ENCODE assay signal across 24 cellular contexts in the genomic region with DNA sequence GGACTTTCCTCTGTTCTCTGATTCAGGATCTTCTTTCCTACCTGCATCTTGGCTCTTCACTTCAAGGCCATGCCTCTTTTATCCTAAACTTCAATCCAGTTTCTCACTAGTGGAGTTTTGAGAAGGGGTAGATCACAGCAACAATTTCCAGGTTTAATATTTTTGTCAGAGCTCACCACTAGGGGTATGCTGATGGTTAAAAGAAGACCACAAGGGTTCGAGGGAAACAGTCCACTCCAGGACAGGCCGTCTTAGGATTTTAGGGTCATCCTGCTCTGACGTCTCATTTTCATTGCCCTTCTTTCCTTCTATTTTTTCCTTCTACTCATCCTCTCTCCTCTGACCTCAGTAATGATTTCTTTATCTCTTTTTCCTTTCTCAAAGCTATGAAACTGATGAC. TPM values are rescaled to one million over a fixed set of nuclear protein-coding genes. Genes with fewer than 3 reads are reported as not detected.
A peak's percentile ranks its signal among the peaks of the same experiment; 100 is the strongest.
DNase-seq lines count a peak whose midpoint lies in the region; ATAC-seq, FAIRE-seq and TF ChIP-seq lines count a peak whose summit lies in the region.
"Had no signal": no experiment of that assay in that cellular context is flagged by ENCODE, and none has a peak within 500 bp of the region (broad histone marks: within the 10 kb centered on the region; RNA-seq: fewer than 3 reads in every experiment).

No MANE protein-coding gene starts in this region.

- 66% methylated on average over 3 of the region's 3 CpGs for WGBS in GM12878 (ENCODE audit: insufficient coverage, insufficient replicate concordance, low lambda C conversion rate, missing lambda C conversion rate)

- peaks cover 2% of the 10 kb centered on the region for H3K36me3 Mint-ChIP-seq in activated CD4-positive, alpha-beta T cell treated with anti-CD3 and anti-CD28 coated beads for 36 hours (ENCODE audit: low read depth)
- H3K36me3 Mint-ChIP-seq: CD4-positive, CD25-positive, alpha-beta regulatory T cell; naive B cell; stimulated activated effector memory CD8-positive, alpha-beta T cell treated with anti-CD3 and anti-CD28 coated beads, Interleukin-12 subunit alpha, Interleukin-12 subunit beta, amount 100 ng/mL, for 72 hours had no signal

- no peak overlapping the region for H3K4me3 Mint-ChIP-seq in activated CD4-positive, alpha-beta T cell treated with anti-CD3 and anti-CD28 coated beads for 36 hours
- H3K4me3 Mint-ChIP-seq: activated naive CD4-positive, alpha-beta T cell treated with anti-CD3 and anti-CD28 coated beads for 36 hours; CD4-positive, CD25-positive, alpha-beta regulatory T cell; naive B cell; stimulated activated effector memory CD8-positive, alpha-beta T cell treated with anti-CD3 and anti-CD28 coated beads, Interleukin-12 subunit alpha, Interleukin-12 subunit beta, amount 100 ng/mL, for 72 hours had no signal

- H3K27ac Mint-ChIP-seq in activated CD4-positive, alpha-beta T cell treated with anti-CD3 and anti-CD28 coated beads for 36 hours, result peak overlapping the region; percentile 78
- H3K27ac Mint-ChIP-seq: activated naive CD4-positive, alpha-beta T cell treated with anti-CD3 and anti-CD28 coated beads for 36 hours; stimulated activated effector memory CD8-positive, alpha-beta T cell treated with anti-CD3 and anti-CD28 coated beads, Interleukin-12 subunit alpha, Interleukin-12 subunit beta, amount 100 ng/mL, for 72 hours had no signal

- no TSS peak for BruUV-seq in GM12878 (replicated peaks; lab: Mats Ljungman, UMichigan)

- TF ChIP-seq RAD21 in GM12878 (IDR thresholded peaks at IDR 0.05; ENCODE audit: insufficient read depth, low read depth, low read length), result no peak

- no peaks in the 10 kb centered on the region for H4K20me1 ChIP-seq in Loucy (ENCODE audit: insufficient read depth, low read length, poor library complexity, severe bottlenecking)
- no peaks in the 10 kb centered on the region for H4K20me1 ChIP-seq in GM12878 (ENCODE audit: control insufficient read depth, insufficient read depth)

- no peak for TF ChIP-seq POLR2A in GM12878 (IDR thresholded peaks at IDR 0.05; ENCODE audit: low read depth, low read length)

- no peaks in the 10 kb centered on the region for H3K27me3 ChIP-seq in Loucy (ENCODE audit: insufficient read depth, low read length, poor library complexity, severe bottlenecking)
- no peaks in the 10 kb centered on the region for H3K27me3 ChIP-seq in GM12878 (replicated peaks in 1 of 2; ENCODE audit: control insufficient read depth in 2 of 2, insufficient read depth in 2 of 2, low read length in 1 of 2)
- H3K27me3 ChIP-seq: esophagus squamous epithelium, tibial nerve had no signal

- H3K9me2 ChIP-seq in Loucy (replicated peaks; ENCODE audit: low read depth, low read length), result no peaks in the 10 kb centered on the region

- SMC1A ChIA-PET in GM12878 (lab: Charles Lee; ENCODE audit: uncharacterized antibody, unreplicated experiment), result interaction anchor here (0.8 to 3.9 kb wide), 6 partner anchors 9 to 156 kb away, joined by 3 to 140 read pairs (median 6); no protein-coding TSS in a partner anchor

- ATAC-seq in activated CD4-positive, alpha-beta T cell treated with anti-CD3 and anti-CD28 coated beads for 36 hours, result no peak
- peak; percentile 42; the same call in 2 of the 3 replicates for ATAC-seq in GM12878
- ATAC-seq: heart right ventricle; psoas muscle; stimulated activated effector memory CD8-positive, alpha-beta T cell treated with anti-CD3 and anti-CD28 coated beads, Interleukin-12 subunit alpha, Interleukin-12 subunit beta, amount 100 ng/mL, for 72 hours had no signal

- RAD21 ChIA-PET in GM12878 (lab: Charles Lee; ENCODE audit: unreplicated experiment), result interaction anchor here (1.4 to 2.6 kb wide), 5 partner anchors 10 to 40 kb away, joined by 4 to 35 read pairs (median 8); partner anchors contain the start of gene LAMTOR4

- H3K27me3 Mint-ChIP-seq in activated CD4-positive, alpha-beta T cell treated with anti-CD3 and anti-CD28 coated beads for 36 hours, result no peaks in the 10 kb centered on the region
- H3K27me3 Mint-ChIP-seq: CD4-positive, CD25-positive, alpha-beta regulatory T cell; naive B cell had no signal

- no peaks in the 10 kb centered on the region for H3F3A ChIP-seq in Loucy (ENCODE audit: low read depth)

- in situ Hi-C loops in GM12878 (cut with MboI), result no loop called here

- no peak overlapping the region for H3K4me3 ChIP-seq in Loucy (ENCODE audit: low read length, poor library complexity, severe bottlenecking)
- H3K4me3 ChIP-seq in GM12878, result no peak overlapping the region
- no peak overlapping the region for H3K4me3 ChIP-seq in retinal pigment epithelial cell (ENCODE audit: low read length)
- H3K4me3 ChIP-seq: esophagus squamous epithelium, HAP-1, heart right ventricle, lung, psoas muscle, tibial nerve had no signal

- intact Hi-C loops in activated CD4-positive, alpha-beta T cell treated with anti-CD3 and anti-CD28 coated beads for 36 hours (cut with DNase I, micrococcal nuclease), result no loop called here
- intact Hi-C loops in GM12878 (cut with micrococcal nuclease; ENCODE audit: unreplicated experiment), result no loop called here

- H3K79me2 ChIP-seq in Loucy (ENCODE audit: insufficient read depth, low read length) (no peaks in the 10 kb centered on the region), GM12878 (ENCODE audit: control insufficient read depth, insufficient read depth, low read length) (no peaks in the 10 kb centered on the region)

- FAIRE-seq in GM12878 (lab: Jason Lieb, UNC), result no peak

- CTCF ChIA-PET in activated CD4-positive, alpha-beta T cell treated with anti-CD3 and anti-CD28 coated beads for 36 hours (lab: Charles Lee), result interaction anchor here (0.7 to 2.7 kb wide), 8 partner anchors 10 to 234 kb away, joined by 3 to 17 read pairs (median 5); partner anchors contain the start of genes GPC2 and STAG3
- CTCF ChIA-PET in GM12878 (lab: Yijun Ruan, JAX), result interaction anchor here (1.1 to 3.9 kb wide), 10 partner anchors 11 to 218 kb away, joined by 6 to 113 read pairs (median 24); partner anchors contain the start of genes GPC2, LAMTOR4, PVRIG and STAG3

- H3K9ac ChIP-seq in Loucy (ENCODE audit: low read depth, low read length, poor library complexity, severe bottlenecking) (no peak overlapping the region), GM12878 (ENCODE audit: control insufficient read depth, insufficient read depth, low read length) (no peak overlapping the region)

- TF ChIP-seq CTCF in Loucy (conservative IDR thresholded peaks at IDR 0.05; ENCODE audit: low read length) (peak; percentile 47), GM12878 (IDR thresholded peaks at IDR 0.05 in 2 of 3, conservative IDR thresholded peaks at IDR 0.05 in 1 of 3; ENCODE audit: control insufficient read depth in 2 of 3, extremely low read depth in 1 of 3, insufficient read depth in 1 of 3, low read depth in 3 of 3, low read length in 3 of 3) (0 out of 6 replicates have a peak, but pooled peaks of 1 of the 3 experiments have one; percentile 24), retinal pigment epithelial cell (conservative IDR thresholded peaks at IDR 0.05; ENCODE audit: low read depth, low read length) (peak; percentile 9)

- H3K36me3 ChIP-seq in Loucy (ENCODE audit: insufficient read depth, low read length) (no peaks in the 10 kb centered on the region), GM12878 (ENCODE audit: control insufficient read depth in 2 of 2, insufficient read depth in 2 of 2, low read length in 1 of 2) (no peaks in the 10 kb centered on the region)
- H3K36me3 ChIP-seq: esophagus squamous epithelium, HAP-1, heart right ventricle, tibial nerve had no signal

- no peak overlapping the region for H3K27ac ChIP-seq in GM12878 (ENCODE audit: control insufficient read depth, insufficient read depth)
- H3K27ac ChIP-seq: esophagus squamous epithelium, heart right ventricle, psoas muscle, tibial nerve had no signal

- H3K9me3 Mint-ChIP-seq in activated CD4-positive, alpha-beta T cell treated with anti-CD3 and anti-CD28 coated beads for 36 hours (ENCODE audit: low read depth), result no peaks in the 10 kb centered on the region
- H3K9me3 Mint-ChIP-seq: activated naive CD4-positive, alpha-beta T cell treated with anti-CD3 and anti-CD28 coated beads for 36 hours; CD4-positive, CD25-positive, alpha-beta regulatory T cell; naive B cell; stimulated activated effector memory CD8-positive, alpha-beta T cell treated with anti-CD3 and anti-CD28 coated beads, Interleukin-12 subunit alpha, Interleukin-12 subunit beta, amount 100 ng/mL, for 72 hours had no signal

- no peak overlapping the region for H2AFZ ChIP-seq in Loucy (ENCODE audit: low read length)
- H2AFZ ChIP-seq in GM12878 (ENCODE audit: control insufficient read depth, low read depth, low read length), result no peak overlapping the region

- no peak for TF ChIP-seq EP300 in GM12878 (IDR thresholded peaks at IDR 0.05; ENCODE audit: borderline replicate concordance in 1 of 2, control insufficient read depth in 1 of 2, low read depth in 2 of 2, low read length in 2 of 2)

- peaks cover 36% of the 10 kb centered on the region for H3K4me1 Mint-ChIP-seq in activated CD4-positive, alpha-beta T cell treated with anti-CD3 and anti-CD28 coated beads for 36 hours

- H3K4me1 ChIP-seq in Loucy (ENCODE audit: insufficient read depth, low read length, poor library complexity, severe bottlenecking) (peaks cover 36% of the 10 kb centered on the region), GM12878 (ENCODE audit: control insufficient read depth, insufficient read depth, low read length) (peaks cover 28% of the 10 kb centered on the region)
- H3K4me1 ChIP-seq: psoas muscle, tibial nerve had no signal

- no peak for DNase-seq in activated CD4-positive, alpha-beta T cell treated with anti-CD3 and anti-CD28 coated beads for 36 hours
- DNase-seq in activated CD4-positive, alpha-beta T cell treated with anti-CD3 and anti-CD28 coated beads for 48 hours, result no peak
- DNase-seq in GM12878 (ENCODE audit: low read depth, low spot score) (no peak), retinal pigment epithelial cell (ENCODE audit: low read depth) (no peak), HCEC 1CT (no peak), NCI-H128 (lab: John Stamatoyannopoulos, UW; ENCODE audit: unreplicated experiment) (no peak), medulla oblongata (ENCODE audit: extremely low spot score) (no peak)
- DNase-seq: 8988T; activated CD4-positive, alpha-beta T cell treated with anti-CD3 and anti-CD28 coated beads for 1 hour; activated naive CD4-positive, alpha-beta T cell treated with anti-CD3 and anti-CD28 coated beads for 36 hours; CD4-positive, CD25-positive, alpha-beta regulatory T cell; esophagus squamous epithelium; heart right ventricle; naive B cell; NCI-H1930; NCI-H510A treated with DMSO at 0.1 percent for 48 hours; psoas muscle; T-helper 9 cell had no signal

- POLR2A ChIA-PET in activated CD4-positive, alpha-beta T cell treated with anti-CD3 and anti-CD28 coated beads for 36 hours (lab: Charles Lee), result no interaction called here
- POLR2A ChIA-PET in GM12878 (lab: Charles Lee), result interaction anchor here (1.0 to 1.5 kb wide), 4 partner anchors 9 to 29 kb away, joined by 3 to 4 read pairs (median 4); no protein-coding TSS in a partner anchor

- H3K9me3 ChIP-seq in Loucy (ENCODE audit: insufficient read depth, low read depth, low read length) (no peaks in the 10 kb centered on the region), GM12878 (replicated peaks; ENCODE audit: control insufficient read depth, insufficient read depth, low read length) (no peaks in the 10 kb centered on the region)
- H3K9me3 ChIP-seq: esophagus squamous epithelium, HAP-1, heart right ventricle, psoas muscle, tibial nerve had no signal

- H3K4me2 ChIP-seq in Loucy (ENCODE audit: low read depth, low read length, poor library complexity, severe bottlenecking) (no peak overlapping the region), GM12878 (ENCODE audit: control insufficient read depth, insufficient read depth) (no peak overlapping the region)

RNA-seq across cellular contexts. Expression of gene STAG3, which starts 11.3 kb away (rescaled TPM):
- 10 to 100 TPM; 24.7 to 28.3 TPM for total RNA-seq in activated CD4-positive, alpha-beta T cell treated with anti-CD3 and anti-CD28 coated beads for 36 hours
- total RNA-seq in GM12878 (2013; cell fraction: nucleolus; rRNA removed), result 33.8 and 37.8 TPM in 2 replicates
- 101 and 122 TPM in 2 replicates for total RNA-seq in GM12878 (2014; rRNA removed)
- total RNA-seq in GM12878 (2014; rRNA removed; fragmentation: Illumina TruSeq; extraction: Trizol), result 123 and 133 TPM in 2 replicates
- 78.7 and 81.7 TPM in 2 replicates for total RNA-seq in GM12878 (2021)
- polyA plus RNA-seq in GM12878 (2011; ENCODE audit: low read depth), result 221 TPM
- 73.0 and 90.4 TPM in 2 replicates for polyA plus RNA-seq in GM12878 (2011; rRNA removed)
- 47.6 and 55.0 TPM in 2 replicates for polyA plus RNA-seq in GM12878 (2011; cell fraction: cytosol; rRNA removed)
- 22.6 and 31.0 TPM in 2 replicates for polyA plus RNA-seq in GM12878 (2011; cell fraction: nucleus; rRNA removed)
- polyA plus RNA-seq in GM12878 (2012), result 158 and 173 TPM in 2 replicates
- 178 and 192 TPM in 2 replicates for polyA plus RNA-seq in GM12878 (2014; fragmentation: Illumina TruSeq; extraction: Trizol)
- 100 to 1,000 TPM; 281 to 306 TPM for polyA plus RNA-seq in GM12878 (2014; fragmentation: Nextera tagmentation; extraction: Ambion mirVana)
- polyA plus RNA-seq in GM12878 (2014; rRNA removed), result 112 and 153 TPM in 2 replicates
- polyA plus RNA-seq in GM12878 (2016; fragmentation: Nextera tagmentation; extraction: Ambion mirVana), result 100 to 1,000 TPM; 112 to 116 TPM
- 14.5 and 19.5 TPM in 2 replicates for polyA minus RNA-seq in GM12878 (2011; rRNA and poly(A)+ RNA removed)
- 5.3 and 6.7 TPM in 2 replicates for polyA minus RNA-seq in GM12878 (2011; cell fraction: cytosol; rRNA and poly(A)+ RNA removed)
- polyA minus RNA-seq in GM12878 (2011; cell fraction: nucleus; rRNA and poly(A)+ RNA removed), result 12.2 and 15.6 TPM in 2 replicates

RNA-seq across cellular contexts. Expression of gene GPC2, which starts 11.9 kb away (rescaled TPM):
- total RNA-seq in activated CD4-positive, alpha-beta T cell treated with anti-CD3 and anti-CD28 coated beads for 36 hours, result 1 to 10 TPM; 5.3 to 6.1 TPM
- total RNA-seq in GM12878 (2013; cell fraction: nucleolus; rRNA removed), result 4.9 and 6.6 TPM in 2 replicates
- total RNA-seq in GM12878 (2014; rRNA removed) (3.0 and 3.9 TPM in 2 replicates), GM12878 (2014; rRNA removed; fragmentation: Illumina TruSeq; extraction: Trizol) (0.85 and 0.92 TPM in 2 replicates), GM12878 (2021) (3.9 and 5.1 TPM in 2 replicates)
- 1.6 TPM for polyA plus RNA-seq in GM12878 (2011; ENCODE audit: low read depth)
- polyA plus RNA-seq in GM12878 (2011; rRNA removed) (0.45 and 0.65 TPM in 2 replicates), GM12878 (2014; fragmentation: Illumina TruSeq; extraction: Trizol) (0.24 and 0.98 TPM in 2 replicates), GM12878 (2014; fragmentation: Nextera tagmentation; extraction: Ambion mirVana) (under 1 TPM; 0.19 to 0.24 TPM), GM12878 (2014; rRNA removed) (4.3 and 6.3 TPM in 2 replicates), GM12878 (2016; fragmentation: Nextera tagmentation; extraction: Ambion mirVana) (under 1 TPM; 0.48 to 0.68 TPM)
- polyA plus RNA-seq in GM12878 (2011; cell fraction: cytosol; rRNA removed), result 1.0 and 1.7 TPM in 2 replicates
- polyA plus RNA-seq in GM12878 (2011; cell fraction: nucleus; rRNA removed), result 4.8 and 5.6 TPM in 2 replicates
- polyA plus RNA-seq in GM12878 (2012), result 1.3 and 1.4 TPM in 2 replicates
- 0.22 and 1.0 TPM in 2 replicates for polyA minus RNA-seq in GM12878 (2011; rRNA and poly(A)+ RNA removed)
- polyA minus RNA-seq in GM12878 (2011; cell fraction: cytosol; rRNA and poly(A)+ RNA removed), result 0.83 and 1.7 TPM in 2 replicates
- 2.4 and 3.5 TPM in 2 replicates for polyA minus RNA-seq in GM12878 (2011; cell fraction: nucleus; rRNA and poly(A)+ RNA removed)

RNA-seq across cellular contexts. Expression of gene GAL3ST4, which starts 20.6 kb away (rescaled TPM):
- total RNA-seq in activated CD4-positive, alpha-beta T cell treated with anti-CD3 and anti-CD28 coated beads for 36 hours, result 1 to 10 TPM; 4.6 to 7.2 TPM
- 1.4 and 2.9 TPM in 2 replicates for total RNA-seq in GM12878 (2013; cell fraction: nucleolus; rRNA removed)
- total RNA-seq in GM12878 (2014; rRNA removed), result 0.98 and 1.1 TPM in 2 replicates
- total RNA-seq in GM12878 (2014; rRNA removed; fragmentation: Illumina TruSeq; extraction: Trizol), result 0.83 and 1.1 TPM in 2 replicates
- total RNA-seq in GM12878 (2021), result 1.3 and 2.0 TPM in 2 replicates
- 1.2 TPM for polyA plus RNA-seq in GM12878 (2011; ENCODE audit: low read depth)
- polyA plus RNA-seq in GM12878 (2011; rRNA removed), result 0.66 and 1.2 TPM in 2 replicates
- polyA plus RNA-seq in GM12878 (2011; cell fraction: cytosol; rRNA removed), result 1.6 and 2.1 TPM in 2 replicates
- 2.6 and 2.7 TPM in 2 replicates for polyA plus RNA-seq in GM12878 (2011; cell fraction: nucleus; rRNA removed)
- 2.2 and 2.5 TPM in 2 replicates for polyA plus RNA-seq in GM12878 (2012)
- polyA plus RNA-seq in GM12878 (2014; fragmentation: Illumina TruSeq; extraction: Trizol), result 1.6 and 2.3 TPM in 2 replicates
- under 1 TPM; 0.29 to 0.55 TPM for polyA plus RNA-seq in GM12878 (2014; fragmentation: Nextera tagmentation; extraction: Ambion mirVana)
- polyA plus RNA-seq in GM12878 (2014; rRNA removed), result 2.8 TPM in 2 replicates
- polyA plus RNA-seq in GM12878 (2016; fragmentation: Nextera tagmentation; extraction: Ambion mirVana), result 1 to 10 TPM; 4.9 to 6.1 TPM
- 0.88 and 1.3 TPM in 2 replicates for polyA minus RNA-seq in GM12878 (2011; rRNA and poly(A)+ RNA removed)
- 0.73 and 1.5 TPM in 2 replicates for polyA minus RNA-seq in GM12878 (2011; cell fraction: cytosol; rRNA and poly(A)+ RNA removed)
- polyA minus RNA-seq in GM12878 (2011; cell fraction: nucleus; rRNA and poly(A)+ RNA removed), result 0.36 and 0.67 TPM in 2 replicates
- total RNA-seq: HT-29 had no signal

RNA-seq across cellular contexts. Expression of gene TRAPPC14, which starts 30.5 kb away (rescaled TPM):
- 10 to 100 TPM; 15.0 to 17.6 TPM for total RNA-seq in activated CD4-positive, alpha-beta T cell treated with anti-CD3 and anti-CD28 coated beads for 36 hours
- 15.4 and 27.3 TPM in 2 replicates for total RNA-seq in GM12878 (2013; cell fraction: nucleolus; rRNA removed)
- total RNA-seq in GM12878 (2014; rRNA removed) (17.3 and 18.2 TPM in 2 replicates), GM12878 (2014; rRNA removed; fragmentation: Illumina TruSeq; extraction: Trizol) (7.5 and 7.6 TPM in 2 replicates), GM12878 (2021) (22.3 and 24.7 TPM in 2 replicates)
- polyA plus RNA-seq in GM12878 (2011; ENCODE audit: low read depth), result 10.8 TPM
- polyA plus RNA-seq in GM12878 (2011; rRNA removed) (1.8 and 4.2 TPM in 2 replicates), GM12878 (2014; fragmentation: Illumina TruSeq; extraction: Trizol) (7.5 and 10.8 TPM in 2 replicates), GM12878 (2014; fragmentation: Nextera tagmentation; extraction: Ambion mirVana) (1 to 10 TPM in 1 of 2 experiments, under 1 TPM in 1; 0.21 to 1.3 TPM), GM12878 (2014; rRNA removed) (17.3 and 22.3 TPM in 2 replicates), GM12878 (2016; fragmentation: Nextera tagmentation; extraction: Ambion mirVana) (1 to 10 TPM; 7.3 TPM)
- 5.4 and 6.4 TPM in 2 replicates for polyA plus RNA-seq in GM12878 (2011; cell fraction: cytosol; rRNA removed)
- polyA plus RNA-seq in GM12878 (2011; cell fraction: nucleus; rRNA removed), result 52.5 and 85.1 TPM in 2 replicates
- 10.9 and 15.1 TPM in 2 replicates for polyA plus RNA-seq in GM12878 (2012)
- polyA minus RNA-seq in GM12878 (2011; rRNA and poly(A)+ RNA removed), result 2.6 and 8.6 TPM in 2 replicates
- polyA minus RNA-seq in GM12878 (2011; cell fraction: cytosol; rRNA and poly(A)+ RNA removed), result 1.7 and 3.1 TPM in 2 replicates
- polyA minus RNA-seq in GM12878 (2011; cell fraction: nucleus; rRNA and poly(A)+ RNA removed), result 15.1 and 23.3 TPM in 2 replicates

RNA-seq across cellular contexts. Expression of gene PVRIG, which starts 30.7 kb away (rescaled TPM):
- total RNA-seq in activated CD4-positive, alpha-beta T cell treated with anti-CD3 and anti-CD28 coated beads for 36 hours, result 10 to 100 TPM; 26.9 to 27.7 TPM
- 20.3 and 21.7 TPM in 2 replicates for total RNA-seq in GM12878 (2013; cell fraction: nucleolus; rRNA removed)
- total RNA-seq in GM12878 (2014; rRNA removed) (25.6 and 29.8 TPM in 2 replicates), GM12878 (2014; rRNA removed; fragmentation: Illumina TruSeq; extraction: Trizol) (5.2 and 7.7 TPM in 2 replicates), GM12878 (2021) (27.4 and 27.7 TPM in 2 replicates)
- polyA plus RNA-seq in GM12878 (2011; ENCODE audit: low read depth), result 3.7 TPM
- polyA plus RNA-seq in GM12878 (2011; rRNA removed) (3.1 and 8.4 TPM in 2 replicates), GM12878 (2014; fragmentation: Illumina TruSeq; extraction: Trizol) (0.38 and 3.9 TPM in 2 replicates), GM12878 (2014; fragmentation: Nextera tagmentation; extraction: Ambion mirVana) (1 to 10 TPM; 1.3 to 3.6 TPM), GM12878 (2014; rRNA removed) (39.4 and 41.4 TPM in 2 replicates), GM12878 (2016; fragmentation: Nextera tagmentation; extraction: Ambion mirVana) (10 to 100 TPM; 43.9 to 44.0 TPM)
- polyA plus RNA-seq in GM12878 (2011; cell fraction: cytosol; rRNA removed), result 14.7 and 23.1 TPM in 2 replicates
- polyA plus RNA-seq in GM12878 (2011; cell fraction: nucleus; rRNA removed), result 21.8 and 23.1 TPM in 2 replicates
- polyA plus RNA-seq in GM12878 (2012), result 13.9 and 14.6 TPM in 2 replicates
- polyA minus RNA-seq in GM12878 (2011; rRNA and poly(A)+ RNA removed), result 1.7 and 6.8 TPM in 2 replicates
- 5.3 and 7.0 TPM in 2 replicates for polyA minus RNA-seq in GM12878 (2011; cell fraction: cytosol; rRNA and poly(A)+ RNA removed)
- polyA minus RNA-seq in GM12878 (2011; cell fraction: nucleus; rRNA and poly(A)+ RNA removed), result 10.0 and 16.9 TPM in 2 replicates
- total RNA-seq: HT-29 had no signal
